ENCODE assay signal across 1 cellular context in genomic region chr1:38038836-38039235, GRCh38.
TF ChIP-seq lines count a peak whose summit lies in the region.

No MANE protein-coding gene starts in this region.

TF ChIP-seq in A549, 52 proteins besides CTCF, POLR2A, EP300 and RAD21 (continued from another document):
- TF ChIP-seq REST (IDR thresholded peaks at IDR 0.05), result no peak
- TF ChIP-seq JUN (IDR thresholded peaks at IDR 0.05), result no peak
- TF ChIP-seq TP53 (CRISPR knock-in tag; IDR thresholded peaks at IDR 0.05), result no peak
- TF ChIP-seq FOXS1 (CRISPR knock-in tag; IDR thresholded peaks at IDR 0.05), result no peak
- TF ChIP-seq HDAC2 (IDR thresholded peaks at IDR 0.05), result no peak
- TF ChIP-seq ZSCAN20 (CRISPR knock-in tag; IDR thresholded peaks at IDR 0.05), result no peak
- TF ChIP-seq MAFK (IDR thresholded peaks at IDR 0.05; ENCODE audit: partially characterized antibody), result no peak
- TF ChIP-seq HOXB13 (CRISPR knock-in tag; IDR thresholded peaks at IDR 0.05; ENCODE audit: low read depth), result no peak
- no peak for TF ChIP-seq BCL3 (IDR thresholded peaks at IDR 0.05)
- no peak for TF ChIP-seq KDM5A (IDR thresholded peaks at IDR 0.05)
